In the genomic region with DNA sequence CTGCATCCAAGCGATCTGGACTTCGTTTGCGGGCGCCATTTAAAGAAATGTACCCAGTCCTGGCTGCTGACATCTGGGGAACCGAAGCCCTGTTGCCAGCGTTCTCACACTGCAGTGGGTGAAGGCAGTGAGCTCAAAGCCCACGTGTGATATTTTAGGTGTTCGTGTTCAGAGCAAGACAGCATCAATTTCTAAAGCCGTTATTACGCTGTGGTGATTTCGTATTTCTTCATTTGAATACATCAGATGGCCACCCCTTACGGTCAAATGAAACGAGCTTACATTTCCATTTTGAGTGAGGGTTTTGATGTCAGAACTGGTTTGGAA, we compare ENCODE assay signal across 8 cellular contexts. TPM values are rescaled to one million over a fixed set of nuclear protein-coding genes. Genes with fewer than 3 reads are reported as not detected.
A peak's percentile ranks its signal among the peaks of the same experiment; 100 is the strongest.
DNase-seq lines count a peak whose midpoint lies in the region; ATAC-seq, FAIRE-seq and TF ChIP-seq lines count a peak whose summit lies in the region.

No MANE protein-coding gene starts in this region.

- no peaks in the 10 kb centered on the region for H4K20me1 ChIP-seq in keratinocyte (ENCODE audit: control insufficient read depth, extremely low read depth, insufficient read depth, low read length)

- peak overlapping the region; percentile 95 for H3K9ac ChIP-seq in keratinocyte (ENCODE audit: control insufficient read depth, extremely low read depth, insufficient read depth, low read length)

- dilution Hi-C loops in keratinocyte (cut with MboI; ENCODE audit: extremely low pct_ligation_motif_present, low sequenced_read_pairs), result no loop called here

- H3K9me1 ChIP-seq in keratinocyte (ENCODE audit: control insufficient read depth, extremely low read depth, insufficient read depth, low read length), result no peaks in the 10 kb centered on the region

- DNase-seq in AG04450 (ENCODE audit: low read depth, low spot score) (no peak), keratinocyte (ENCODE audit: low read depth, low spot score) (no peak), thoracic aorta (ENCODE audit: low spot score) (no peak), NCI-H446 treated with DMSO at 0.1 percent for 48 hours (lab: John Stamatoyannopoulos, UW) (no peak)
- no peak for DNase-seq in activated naive CD4-positive, alpha-beta T cell treated with anti-CD3 and anti-CD28 coated beads, Interleukin-2, amount 10 ng/mL, durations not matched to agents 7 days and 5 days

- H3K4me3 ChIP-seq in AG04450 (ENCODE audit: low read depth, low read length) (peak overlapping the region; percentile 65), HEK293 (ENCODE audit: low read depth, low read length) (peak overlapping the region; percentile 58), keratinocyte (ENCODE audit: control insufficient read depth in 2 of 3, extremely low read depth in 1 of 3, insufficient read depth in 2 of 3, low read depth in 1 of 3, low read length in 3 of 3) (peak overlapping the region; percentile 54 to 80 (median 61)), thoracic aorta (peak overlapping the region; percentile 93)

- ATAC-seq in thoracic aorta (ENCODE audit: insufficient number of reproducible peaks, low FRiP score, low read depth), result no peak
- ATAC-seq in HG03520 (IDR thresholded peaks at IDR 0.05; ENCODE audit: unreplicated experiment), result no peak
- ATAC-seq in HG02852 (IDR thresholded peaks at IDR 0.05; ENCODE audit: unreplicated experiment), result no peak

- peak overlapping the region; percentile 76 for H2AFZ ChIP-seq in keratinocyte (ENCODE audit: control insufficient read depth, low read length)

- H3K4me1 Mint-ChIP-seq in activated naive CD4-positive, alpha-beta T cell treated with anti-CD3 and anti-CD28 coated beads, Interleukin-2, amount 10 ng/mL, durations not matched to agents 7 days and 5 days, result peaks cover 10% of the 10 kb centered on the region

- peak overlapping the region; percentile 68 for H3K4me3 Mint-ChIP-seq in activated naive CD4-positive, alpha-beta T cell treated with anti-CD3 and anti-CD28 coated beads, Interleukin-2, amount 10 ng/mL, durations not matched to agents 7 days and 5 days

- H3K27me3 ChIP-seq in AG04450 (ENCODE audit: control insufficient read depth, insufficient read depth, low read length) (no peaks in the 10 kb centered on the region), keratinocyte (ENCODE audit: control insufficient read depth, extremely low read depth, insufficient read depth, low read length) (no peaks in the 10 kb centered on the region), thoracic aorta (replicated peaks; ENCODE audit: insufficient read depth) (no peaks in the 10 kb centered on the region)

- no peaks in the 10 kb centered on the region for H3K36me3 ChIP-seq in HEK293 (ENCODE audit: control insufficient read depth in 2 of 2, insufficient read depth in 1 of 2, low read length in 2 of 2)
- peaks cover under 1 to 4% of the 10 kb centered on the region in 2 experiments for H3K36me3 ChIP-seq in keratinocyte (ENCODE audit: control insufficient read depth in 2 of 2, extremely low read depth in 1 of 2, insufficient read depth in 2 of 2, low read length in 2 of 2)
- no peaks in the 10 kb centered on the region for H3K36me3 ChIP-seq in thoracic aorta

- POLR2A ChIA-PET in AG04450 (lab: Yijun Ruan, JAX) (no interaction called here), HEK293 (lab: Yijun Ruan, JAX) (no interaction called here)

- H3K9me3 ChIP-seq in AG04450 (ENCODE audit: control insufficient read depth, insufficient read depth, low read length), result no peaks in the 10 kb centered on the region; the same call in 1 of the 2 replicates
- no peaks in the 10 kb centered on the region for H3K9me3 ChIP-seq in HEK293 (ENCODE audit: control insufficient read depth, insufficient read depth, low read depth, low read length)
- no peaks in the 10 kb centered on the region for H3K9me3 ChIP-seq in keratinocyte (ENCODE audit: control insufficient read depth, low read depth, low read length)
- no peaks in the 10 kb centered on the region for H3K9me3 ChIP-seq in thoracic aorta

- peak overlapping the region; percentile 93 for H3K4me2 ChIP-seq in keratinocyte (ENCODE audit: control insufficient read depth, extremely low read depth, insufficient read depth, low read depth, low read length)

- CTCF ChIA-PET in AG04450 (lab: Charles Lee) (interaction anchor here (1.1 to 3.6 kb wide), 2 partner anchors 30 to 395 kb away, joined by 4 to 125 read pairs; no protein-coding TSS in a partner anchor), HEK293 (lab: Yijun Ruan, JAX) (interaction anchor here (0.7 to 3.6 kb wide), 4 partner anchors 298 to 1664 kb away, joined by 3 to 29 read pairs (median 14); a partner anchor contains a TSS)
- CTCF ChIA-PET in activated naive CD4-positive, alpha-beta T cell treated with anti-CD3 and anti-CD28 coated beads, Interleukin-2, amount 10 ng/mL, durations not matched to agents 7 days and 5 days (lab: Charles Lee), result interaction anchor here (0.6 to 2.1 kb wide), 5 partner anchors 110 to 397 kb away, joined by 3 to 7 read pairs (median 3); no protein-coding TSS in a partner anchor

- no peak for TF ChIP-seq CTCF in AG04450 (IDR thresholded peaks at IDR 0.05; ENCODE audit: low read depth, low read length)
- no peak for TF ChIP-seq CTCF in HEK293 (tag by site-specific recombination; IDR thresholded peaks at IDR 0.05)
- no peak for TF ChIP-seq CTCF in keratinocyte (optimal IDR thresholded peaks at IDR 0.05 in 1 of 3, IDR thresholded peaks at IDR 0.05 in 1 of 3, conservative IDR thresholded peaks at IDR 0.05 in 1 of 3; ENCODE audit: extremely low read depth in 1 of 3, insufficient read depth in 2 of 3, low read length in 3 of 3)
- TF ChIP-seq CTCF in thoracic aorta (IDR thresholded peaks at IDR 0.05), result no peak

- peak; percentile 78 for FAIRE-seq in keratinocyte (lab: Jason Lieb, UNC)

- no peak overlapping the region for H3K27ac ChIP-seq in AG04450 (ENCODE audit: low read depth, low read length)
- peak overlapping the region; percentile 91 for H3K27ac ChIP-seq in HEK293 (ENCODE audit: extremely low read depth, low read depth, low read length)
- peak overlapping the region; percentile 92 for H3K27ac ChIP-seq in keratinocyte (ENCODE audit: control insufficient read depth, insufficient read depth, low read length)
- peak overlapping the region in 1 of 2 donors; percentile 10 for H3K27ac ChIP-seq in thoracic aorta

- H3K27ac Mint-ChIP-seq in activated naive CD4-positive, alpha-beta T cell treated with anti-CD3 and anti-CD28 coated beads, Interleukin-2, amount 10 ng/mL, durations not matched to agents 7 days and 5 days, result no peak overlapping the region

- no peaks in the 10 kb centered on the region for H3K9me3 Mint-ChIP-seq in activated naive CD4-positive, alpha-beta T cell treated with anti-CD3 and anti-CD28 coated beads, Interleukin-2, amount 10 ng/mL, durations not matched to agents 7 days and 5 days

- peaks cover 5% of the 10 kb centered on the region for H3K79me2 ChIP-seq in keratinocyte (ENCODE audit: control insufficient read depth, insufficient read depth, low read length)

- H3K36me3 Mint-ChIP-seq in activated naive CD4-positive, alpha-beta T cell treated with anti-CD3 and anti-CD28 coated beads, Interleukin-2, amount 10 ng/mL, durations not matched to agents 7 days and 5 days, result no peaks in the 10 kb centered on the region

- H3K27me3 Mint-ChIP-seq in activated naive CD4-positive, alpha-beta T cell treated with anti-CD3 and anti-CD28 coated beads, Interleukin-2, amount 10 ng/mL, durations not matched to agents 7 days and 5 days, result peaks cover 27% of the 10 kb centered on the region

- H3K4me1 ChIP-seq in HEK293 (ENCODE audit: control insufficient read depth, insufficient read depth, low read length), result no peaks in the 10 kb centered on the region
- peaks cover 37% of the 10 kb centered on the region for H3K4me1 ChIP-seq in keratinocyte (ENCODE audit: control insufficient read depth, extremely low read depth, insufficient read depth, low read length)
- H3K4me1 ChIP-seq in thoracic aorta (ENCODE audit: control insufficient read depth in 1 of 2, low read depth in 2 of 2), result peaks cover 0 to 6% of the 10 kb centered on the region in 2 donors

RNA-seq across cellular contexts. Expression of a gene that starts 0.4 kb away (rescaled TPM):
- 1.2 and 1.3 TPM in 2 replicates for polyA plus RNA-seq in AG04450 (2011; rRNA removed)
- polyA minus RNA-seq in AG04450 (2011; rRNA and poly(A)+ RNA removed), result not detected in 2 replicates
- 1.0 to 4.0 TPM (median 1.2 TPM) in 3 replicates for polyA plus RNA-seq in keratinocyte
- polyA plus RNA-seq in keratinocyte (2011; ENCODE audit: low read depth), result 0.37 TPM
- 1.7 and 2.9 TPM in 2 replicates for polyA plus RNA-seq in keratinocyte (2011; cell fraction: cytosol; rRNA removed)
- 0.41 and 1.2 TPM in 2 replicates for polyA plus RNA-seq in keratinocyte (2011; cell fraction: nucleus; rRNA removed)
- polyA plus RNA-seq in keratinocyte (2012; ENCODE audit: low replicate concordance), result 1.4 and 3.2 TPM in 2 replicates
- 0.22 to 4.2 TPM (median 0.79 TPM) in 3 replicates for polyA minus RNA-seq in keratinocyte
- polyA minus RNA-seq in keratinocyte (2011; cell fraction: cytosol; rRNA and poly(A)+ RNA removed), result not detected
- not detected in 2 replicates for polyA minus RNA-seq in keratinocyte (2011; cell fraction: nucleus; rRNA and poly(A)+ RNA removed)
- not detected for total RNA-seq in thoracic aorta

RNA-seq across cellular contexts. Expression of a gene that starts 42.2 kb away (rescaled TPM):
- polyA plus RNA-seq in AG04450 (2011; rRNA removed) (17.2 and 19.5 TPM in 2 replicates), keratinocyte (10.9 to 23.9 TPM (median 14.4 TPM) in 3 replicates)
- 57.4 and 73.9 TPM in 2 replicates for polyA minus RNA-seq in AG04450 (2011; rRNA and poly(A)+ RNA removed)
- 61.3 TPM for polyA plus RNA-seq in keratinocyte (2011; ENCODE audit: low read depth)
- 16.7 and 25.6 TPM in 2 replicates for polyA plus RNA-seq in keratinocyte (2011; cell fraction: cytosol; rRNA removed)
- 68.9 and 70.7 TPM in 2 replicates for polyA plus RNA-seq in keratinocyte (2011; cell fraction: nucleus; rRNA removed)
- 11.6 and 32.3 TPM in 2 replicates for polyA plus RNA-seq in keratinocyte (2012; ENCODE audit: low replicate concordance)
- 44.9 to 57.0 TPM (median 56.8 TPM) in 3 replicates for polyA minus RNA-seq in keratinocyte
- polyA minus RNA-seq in keratinocyte (2011; cell fraction: cytosol; rRNA and poly(A)+ RNA removed), result 18.2 TPM
- polyA minus RNA-seq in keratinocyte (2011; cell fraction: nucleus; rRNA and poly(A)+ RNA removed), result 40.5 and 98.4 TPM in 2 replicates
- 10 to 100 TPM; 51.9 to 93.2 TPM for total RNA-seq in thoracic aorta

RNA-seq across cellular contexts. Expression of a gene that starts 43.4 kb away (rescaled TPM):
- polyA plus RNA-seq in AG04450 (2011; rRNA removed), result 0.06 TPM in 1 of 2 replicates, not detected in the other
- 0.26 TPM in 1 of 2 replicates, not detected in the other for polyA minus RNA-seq in AG04450 (2011; rRNA and poly(A)+ RNA removed)
- 26.2 to 28.6 TPM (median 27.7 TPM) in 3 replicates for polyA plus RNA-seq in keratinocyte
- polyA plus RNA-seq in keratinocyte (2011; ENCODE audit: low read depth), result 26.1 TPM
- polyA plus RNA-seq in keratinocyte (2011; cell fraction: cytosol; rRNA removed), result 11.1 and 13.7 TPM in 2 replicates
- 44.9 and 47.5 TPM in 2 replicates for polyA plus RNA-seq in keratinocyte (2011; cell fraction: nucleus; rRNA removed)
- 20.0 and 34.8 TPM in 2 replicates for polyA plus RNA-seq in keratinocyte (2012; ENCODE audit: low replicate concordance)
- 67.6 to 119 TPM (median 108 TPM) in 3 replicates for polyA minus RNA-seq in keratinocyte
- 42.8 TPM for polyA minus RNA-seq in keratinocyte (2011; cell fraction: cytosol; rRNA and poly(A)+ RNA removed)
- 95.7 and 152 TPM in 2 replicates for polyA minus RNA-seq in keratinocyte (2011; cell fraction: nucleus; rRNA and poly(A)+ RNA removed)
- total RNA-seq in thoracic aorta, result 10 to 100 TPM in 1 of 2 donors, 1 to 10 TPM in 1; 4.2 to 12.0 TPM

Comparison
In these comparisons a context has a peak if more than half of its experiments do, and no peak if none do; other contexts are left out.
1. RNA of a gene that starts 43.4 kb away (polyA plus RNA-seq): 11.1 to 47.5 TPM in keratinocyte; 0.06 TPM in AG04450; every median in the first group is over 10 times any median in the second.
2. Peak in every context shown above with its lines, with median percentiles within 50 percentile points of each other: H3K4me3 ChIP-seq.